8 cellular contexts compared by ENCODE assay signal in genomic region chr19:18939922-18940775, GRCh38. TPM values are rescaled to one million over a fixed set of nuclear protein-coding genes. Genes with fewer than 3 reads are reported as not detected.
DNase-seq lines count a peak whose midpoint lies in the region; TF ChIP-seq lines count a peak whose summit lies in the region.

No MANE protein-coding gene starts in this region.

- H4K20me1 ChIP-seq in Karpas-422 (ENCODE audit: insufficient read depth, low read depth, low read length): no peaks in the 10 kb centered on the region

- H3K4me2 ChIP-seq in Karpas-422 (ENCODE audit: low read depth, low read length, poor library complexity, severe bottlenecking): peak overlapping the region; percentile 42

- peak overlapping the region; percentile 41; the same call in 1 of the 2 replicates for H3K4me3 ChIP-seq in Karpas-422 (ENCODE audit: low read length)
- H3K4me3 ChIP-seq in brain microvascular endothelial cell (ENCODE audit: low read depth, low read length): peak overlapping the region; percentile 84
- peak overlapping the region; percentile 92 for H3K4me3 ChIP-seq in skeletal muscle cell (ENCODE audit: low read depth, low read length)

- H3K36me3 ChIP-seq in Karpas-422 (ENCODE audit: insufficient read depth, low read length) (no peaks in the 10 kb centered on the region), brain microvascular endothelial cell (replicated peaks) (peaks cover 8% of the 10 kb centered on the region)

- in situ Hi-C loops in brain microvascular endothelial cell (cut with HindIII; ENCODE audit: low pct_ligation_motif_present, low sequenced_read_pairs): no loop called here

- H3K9me2 ChIP-seq in Karpas-422 (replicated peaks; ENCODE audit: insufficient read depth, low read length): no peaks in the 10 kb centered on the region

- peaks cover 10% of the 10 kb centered on the region for H3K4me1 ChIP-seq in Karpas-422 (ENCODE audit: low read length)

- no peak for TF ChIP-seq CTCF in C4-2B (conservative IDR thresholded peaks at IDR 0.05)
- peak; percentile 17 for TF ChIP-seq CTCF in brain microvascular endothelial cell (IDR thresholded peaks at IDR 0.05; ENCODE audit: low read depth, low read length, missing control alignments)

- H3K9me3 ChIP-seq in Karpas-422 (ENCODE audit: low read length): no peaks in the 10 kb centered on the region

- H3K79me2 ChIP-seq in Karpas-422 (ENCODE audit: low read length): no peaks in the 10 kb centered on the region

- no peak overlapping the region for H2AFZ ChIP-seq in Karpas-422 (ENCODE audit: low read length)

- DNase-seq in Karpas-422 (no peak), brain microvascular endothelial cell (no peak), inferior parietal cortex (ENCODE audit: extremely low spot score) (peak; percentile 7), skeletal muscle cell (ENCODE audit: low read depth) (no peak), NCI-H2081 treated with DMSO at 0.1 percent for 48 hours (lab: John Stamatoyannopoulos, UW) (no peak), H4 (ENCODE audit: low spot score) (no peak)
- DNase-seq in activated CD8-positive, alpha-beta memory T cell treated with anti-CD3 and anti-CD28 coated beads, Interleukin-2, amount 50 U/mL, for 4 hours: no peak

- peak overlapping the region; percentile 49 for H3K27ac ChIP-seq in C4-2B
- H3K27ac ChIP-seq in Karpas-422 (ENCODE audit: low read length): no peak overlapping the region
- peak overlapping the region; percentile 19 for H3K27ac ChIP-seq in brain microvascular endothelial cell

- 0 out of 2 replicates have a peak overlapping the region, but pooled peaks have one; percentile 47 for H3K9ac ChIP-seq in Karpas-422 (ENCODE audit: low read length)

- H3K27me3 ChIP-seq in Karpas-422 (ENCODE audit: low read length) (no peaks in the 10 kb centered on the region), brain microvascular endothelial cell (replicated peaks) (no peaks in the 10 kb centered on the region)

RNA-seq across cellular contexts. Expression of gene HOMER3, which starts 0.9 kb away (rescaled TPM):
- 0.90 TPM in 1 of 2 replicates, not detected in the other for total RNA-seq in Karpas-422 (2014; rRNA removed; shearing (Covaris generic); ENCODE audit: low replicate concordance)
- 32.5 and 47.3 TPM in 2 replicates for total RNA-seq in H4 (2014; rRNA removed; shearing (Covaris generic))

RNA-seq across cellular contexts. Expression of gene DDX49, which starts 20.6 kb away (rescaled TPM):
- 49.3 and 74.5 TPM in 2 replicates for total RNA-seq in Karpas-422 (2014; rRNA removed; shearing (Covaris generic); ENCODE audit: low replicate concordance)
- 68.6 and 70.9 TPM in 2 replicates for total RNA-seq in H4 (2014; rRNA removed; shearing (Covaris generic))

RNA-seq across cellular contexts. Expression of gene COPE, which starts 21.0 kb away (rescaled TPM):
- 145 and 153 TPM in 2 replicates for total RNA-seq in Karpas-422 (2014; rRNA removed; shearing (Covaris generic); ENCODE audit: low replicate concordance)
- 386 and 421 TPM in 2 replicates for total RNA-seq in H4 (2014; rRNA removed; shearing (Covaris generic))

RNA-seq across cellular contexts. Expression of gene CERS1, which starts 44.2 kb away (rescaled TPM):
- total RNA-seq in Karpas-422 (2014; rRNA removed; shearing (Covaris generic); ENCODE audit: low replicate concordance): not detected in 2 replicates
- 1.0 TPM in 1 of 2 replicates, not detected in the other for total RNA-seq in H4 (2014; rRNA removed; shearing (Covaris generic))

Comparison
In these comparisons a context has a peak if more than half of its experiments do, and no peak if none do; other contexts are left out.
1. H3K4me3 ChIP-seq: peak in every context shown above with its lines; median percentile 92 in skeletal muscle cell; 84 in brain microvascular endothelial cell; 41 in Karpas-422.
2. RNA of gene HOMER3, which starts 0.9 kb away (total RNA-seq): 32.5 to 47.3 TPM in H4; 0.90 TPM in Karpas-422; every median in the first group is over 10 times any median in the second.